8 cellular contexts compared by ENCODE assay signal in the genomic region with DNA sequence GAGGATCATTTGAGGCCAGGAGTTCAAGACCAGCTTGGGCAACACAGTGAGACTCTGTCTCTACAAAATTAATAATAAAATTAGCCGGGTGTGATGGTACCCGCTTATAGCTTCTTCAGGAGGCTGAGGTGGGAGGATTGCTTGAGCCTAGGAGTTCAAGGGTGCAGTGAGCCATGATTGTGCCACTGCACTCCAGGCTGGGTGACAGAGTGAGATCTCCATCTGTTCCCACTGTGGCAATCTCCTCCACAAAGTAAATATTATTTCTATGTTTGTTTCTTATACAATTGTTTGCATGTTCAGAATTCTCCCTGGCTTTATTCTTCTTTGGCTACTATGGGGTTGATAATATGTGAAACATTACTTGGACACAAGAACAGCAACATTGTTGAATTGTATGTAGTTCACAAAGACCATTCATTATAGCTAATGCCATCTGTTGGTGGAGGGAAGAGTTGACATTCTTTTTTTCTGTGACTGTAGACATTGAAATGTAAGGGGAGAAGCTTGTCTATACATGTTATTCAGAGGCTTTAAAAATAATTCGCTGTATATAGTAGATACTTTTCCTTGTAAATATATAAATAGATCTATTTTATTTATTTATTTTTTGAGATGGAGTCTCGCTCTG. TPM values are rescaled to one million over a fixed set of nuclear protein-coding genes. Genes with fewer than 3 reads are reported as not detected.
A peak's percentile ranks its signal among the peaks of the same experiment; 100 is the strongest.
DNase-seq lines count a peak whose midpoint lies in the region; ATAC-seq, FAIRE-seq and TF ChIP-seq lines count a peak whose summit lies in the region.

No MANE protein-coding gene starts in this region.

- peak; percentile 96 for FAIRE-seq in TTC549 (lab: Jason Lieb, UNC)

- 70 to 76% (median 73%) methylated on average over 4 of the region's 4 CpGs for WGBS in stomach, 5 donors

- TF ChIP-seq CTCF in CD14-positive monocyte (IDR thresholded peaks at IDR 0.05) (peak; percentile 24), HFF-Myc (IDR thresholded peaks at IDR 0.05; ENCODE audit: low read depth, low read length, missing control alignments) (peak; percentile 35), stomach (IDR thresholded peaks at IDR 0.05) (peak in 5 of 7 experiments; percentile 32 to 68 (median 50))

- ATAC-seq in Right ventricle myocardium superior (ENCODE audit: poor library complexity) (peak; percentile 80), HG03175 (IDR thresholded peaks at IDR 0.05; ENCODE audit: unreplicated experiment) (no peak), GM21381 (IDR thresholded peaks at IDR 0.05; ENCODE audit: unreplicated experiment) (no peak), HG03378 (IDR thresholded peaks at IDR 0.05; ENCODE audit: unreplicated experiment) (no peak)

- no peak for TF ChIP-seq POLR2A in stomach (IDR thresholded peaks at IDR 0.05)

- DNase-seq in CD14-positive monocyte (ENCODE audit: low spot score): no peak
- DNase-seq in HFF-Myc (ENCODE audit: extremely low read depth, low read depth): peak; percentile 42
- DNase-seq in Right ventricle myocardium superior: no peak
- DNase-seq in stomach: no peak

- intact Hi-C loops in CD14-positive monocyte (cut with micrococcal nuclease) (no loop called here), Right ventricle myocardium superior (cut with DNase I) (no loop called here), stomach (cut with DNase I; ENCODE audit: low total_unique reads) (no loop called here)

- H3K27ac ChIP-seq in stomach: no peak overlapping the region

- no peak for TF ChIP-seq EP300 in stomach (IDR thresholded peaks at IDR 0.05)

- peaks cover 2 to 3% (median 2%) of the 10 kb centered on the region in 3 donors for H3K27me3 Mint-ChIP-seq in CD14-positive monocyte (ENCODE audit: low read depth in 3 of 3)

- no peaks in the 10 kb centered on the region for H3K36me3 ChIP-seq in stomach

- H3K4me1 Mint-ChIP-seq in CD14-positive monocyte: peaks cover 10% of the 10 kb centered on the region

- H3K36me3 Mint-ChIP-seq in CD14-positive monocyte: no peaks in the 10 kb centered on the region

- H3K9me3 Mint-ChIP-seq in CD14-positive monocyte: no peaks in the 10 kb centered on the region

- no peak overlapping the region for H3K4me3 Mint-ChIP-seq in CD14-positive monocyte

- no peak overlapping the region for H3K27ac Mint-ChIP-seq in CD14-positive monocyte

- H3K9me3 ChIP-seq in stomach: no peaks in the 10 kb centered on the region

- H3K27me3 ChIP-seq in stomach: no peaks in the 10 kb centered on the region

- H3K4me3 ChIP-seq in HFF-Myc (replicated peaks; ENCODE audit: low read depth, low read length) (no peak overlapping the region), stomach (no peak overlapping the region)

- peaks cover 0 to 19% (median 12%) of the 10 kb centered on the region in 4 donors for H3K4me1 ChIP-seq in stomach

RNA-seq across cellular contexts. Expression of gene SRSF10, which starts 47.8 kb away (rescaled TPM):
- 10 to 100 TPM; 75.6 to 76.2 TPM for polyA plus RNA-seq in CD14-positive monocyte
- total RNA-seq in Right ventricle myocardium superior: 51.9 TPM
- total RNA-seq in stomach: 100 to 1,000 TPM in 4 of 5 donors, 10 to 100 TPM in 1; 60.7 to 285 (median 136) TPM
- 10 to 100 TPM; 41.7 to 54.9 (median 43.3) TPM for polyA plus RNA-seq in stomach
